Comparison of ENCODE assay signal across 8 cellular contexts in the genomic region with DNA sequence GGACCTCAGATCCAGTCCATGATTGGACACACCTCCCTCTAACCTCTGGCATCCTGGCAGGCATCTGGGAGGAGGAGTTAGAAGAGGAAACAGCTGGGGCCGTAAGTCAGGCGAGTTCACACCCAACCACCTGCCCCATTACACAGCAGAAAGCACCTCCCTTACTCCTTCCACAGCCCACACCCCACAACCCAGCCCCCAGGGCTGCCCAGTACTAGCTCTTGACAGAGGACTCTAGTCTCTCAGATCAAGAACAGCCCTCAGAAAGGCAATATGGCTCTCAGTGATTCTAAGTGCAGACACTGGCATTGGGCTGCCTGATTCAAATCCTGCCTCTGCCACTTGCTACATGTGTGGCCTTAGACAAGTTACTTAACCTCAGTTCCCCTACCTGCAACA. TPM values are rescaled to one million over a fixed set of nuclear protein-coding genes. Genes with fewer than 3 reads are reported as not detected.
DNase-seq lines count a peak whose midpoint lies in the region; ATAC-seq and TF ChIP-seq lines count a peak whose summit lies in the region.

No MANE protein-coding gene starts in this region.

- no peak for TF ChIP-seq CTCF in HFFc6 (IDR thresholded peaks at IDR 0.05)
- no peak for TF ChIP-seq CTCF in RWPE2 (IDR thresholded peaks at IDR 0.05; ENCODE audit: poor library complexity, severe bottlenecking)

- ATAC-seq in RWPE2 (ENCODE audit: low read depth) (peak; percentile 57), HG03045 (IDR thresholded peaks at IDR 0.05; ENCODE audit: unreplicated experiment) (no peak)

- H3K4me1 ChIP-seq in RWPE2 (ENCODE audit: insufficient read depth, poor library complexity, severe bottlenecking): peaks cover 22% of the 10 kb centered on the region
- peaks cover 25 to 44% of the 10 kb centered on the region in 2 donors for H3K4me1 ChIP-seq in mucosa of rectum (ENCODE audit: control insufficient read depth in 2 of 2, insufficient read depth in 2 of 2, low read length in 2 of 2)

- no peaks in the 10 kb centered on the region for H3K9me3 ChIP-seq in RWPE2 (ENCODE audit: severe bottlenecking)
- H3K9me3 ChIP-seq in mucosa of rectum (ENCODE audit: control insufficient read depth in 2 of 2, low read length in 2 of 2): no peaks in the 10 kb centered on the region

- DNase-seq in GDM1 (lab: John Stamatoyannopoulos, UW): peak; percentile 13
- no peak for DNase-seq in HFFc6
- DNase-seq in RWPE2 (ENCODE audit: low spot score): no peak
- DNase-seq in pons (ENCODE audit: low spot score): no peak
- no peak for DNase-seq in dedifferentiated amniotic fluid mesenchymal stem cell (ENCODE audit: extremely low spot score)
- DNase-seq in AG08396 (ENCODE audit: low spot score): no peak

- H3K4me3 ChIP-seq in RWPE2 (ENCODE audit: severe bottlenecking) (no peak overlapping the region), mucosa of rectum (ENCODE audit: low read length in 2 of 2) (no peak overlapping the region)

- no peaks in the 10 kb centered on the region for H3K36me3 ChIP-seq in RWPE2 (ENCODE audit: low read depth)
- H3K36me3 ChIP-seq in mucosa of rectum (ENCODE audit: control insufficient read depth in 2 of 2, insufficient read depth in 2 of 2, low read length in 2 of 2): no peaks in the 10 kb centered on the region

- H3K27me3 ChIP-seq in RWPE2 (ENCODE audit: insufficient read depth, poor library complexity, severe bottlenecking): no peaks in the 10 kb centered on the region
- H3K27me3 ChIP-seq in mucosa of rectum (ENCODE audit: control insufficient read depth in 2 of 2, insufficient read depth in 2 of 2, low read length in 2 of 2): no peaks in the 10 kb centered on the region

- peaks cover 8% of the 10 kb centered on the region; the same call in 1 of the 2 replicates for H3K36me3 Mint-ChIP-seq in HFFc6 (ENCODE audit: low read depth)

- H3K27ac ChIP-seq in RWPE2 (ENCODE audit: poor library complexity, severe bottlenecking) (no peak overlapping the region), mucosa of rectum (ENCODE audit: low read depth in 2 of 2, low read length in 2 of 2) (peak overlapping the region; percentile 78 to 81)

- H3K27ac Mint-ChIP-seq in HFFc6: peak overlapping the region; percentile 62

- peaks cover 1% of the 10 kb centered on the region; the same call in 1 of the 2 replicates for H3K27me3 Mint-ChIP-seq in HFFc6 (ENCODE audit: insufficient read depth)

- peaks cover 91% of the 10 kb centered on the region for H3K4me1 Mint-ChIP-seq in HFFc6 (ENCODE audit: low read depth)

- no peaks in the 10 kb centered on the region for H3K9me3 Mint-ChIP-seq in HFFc6

- peak overlapping the region; percentile 29 to 49 for H3K9ac ChIP-seq in mucosa of rectum (ENCODE audit: low read depth in 1 of 2, low read length in 2 of 2)

- peak overlapping the region; percentile 56; the same call in 1 of the 2 replicates for H3K4me3 Mint-ChIP-seq in HFFc6

RNA-seq across cellular contexts. Expression of gene KCNMA1, which starts 34.1 kb away (rescaled TPM):
- total RNA-seq in HFFc6 (2021; fragmentation: NEBNext Ultra II Directional; extraction: Animal tissue kit (Norgen Biotek cat#: 25700)): 100 to 1,000 TPM in 2 of 6 experiments, 10 to 100 TPM in 4; 87.1 to 191 (median 93.5) TPM
